Comparison of ENCODE assay signal across 8 cellular contexts in genomic region chr3:129183569-129184395, GRCh38. TPM values are rescaled to one million over a fixed set of nuclear protein-coding genes. Genes with fewer than 3 reads are reported as not detected.
A peak's percentile ranks its signal among the peaks of the same experiment; 100 is the strongest.
DNase-seq lines count a peak whose midpoint lies in the region; ATAC-seq, FAIRE-seq and TF ChIP-seq lines count a peak whose summit lies in the region.

CNBP (minus strand) TSS chr3:129183896; CDS start chr3:129171757, 12,139 bp downstream.

- H3K36me3 ChIP-seq in ascending aorta (peaks cover 0 to 12% of the 10 kb centered on the region in 2 donors), uterus (no peaks in the 10 kb centered on the region)

- peak within 1 kb of the TSS; percentile 96 for H3K27ac Mint-ChIP-seq in T-helper 2 cell treated with Interferon-gamma antibody and Interleukin-4, amounts not matched to agents 5 μg/mL and 100 μg/mL, for 36 hours

- ATAC-seq in HG02973 (IDR thresholded peaks at IDR 0.05; ENCODE audit: unreplicated experiment) (peak; percentile 93), right cardiac atrium (peak; percentile 99)

- peak within 1 kb of the TSS; percentile 99 to 100 for H3K27ac ChIP-seq in ascending aorta
- H3K27ac ChIP-seq in right cardiac atrium (ENCODE audit: low read length): peak within 1 kb of the TSS; percentile 96
- peak within 1 kb of the TSS; percentile 98 for H3K27ac ChIP-seq in uterus

- DNase-seq in GM18507 (ENCODE audit: extremely low spot score, insufficient read length, low read depth) (peak; percentile 96), NCI-H2029 (lab: John Stamatoyannopoulos, UW) (peak; percentile 77), ascending aorta (ENCODE audit: low spot score in 2 of 2) (peak; percentile 66 to 96), right cardiac atrium (peak; percentile 95 to 98 (median 97)), putamen (ENCODE audit: low spot score) (peak; percentile 95), uterus (peak; percentile 90 to 92)
- peak; percentile 95 for DNase-seq in T-helper 2 cell treated with Interferon-gamma antibody and Interleukin-4, amounts not matched to agents 5 μg/mL and 100 μg/mL, for 36 hours (ENCODE audit: low spot score)

- TF ChIP-seq POLR2A in uterus (IDR thresholded peaks at IDR 0.05): peak; percentile 98 to 100

- TF ChIP-seq CTCF in ascending aorta (IDR thresholded peaks at IDR 0.05) (no peak), uterus (IDR thresholded peaks at IDR 0.05) (peak in 2 of 4 experiments; percentile 8 to 34)

- H3K4me1 ChIP-seq in ascending aorta: peaks cover 7 to 27% of the 10 kb centered on the region in 2 donors
- peaks cover 2% of the 10 kb centered on the region for H3K4me1 ChIP-seq in right cardiac atrium (ENCODE audit: control insufficient read depth, insufficient read depth, low read length)
- H3K4me1 ChIP-seq in uterus: peaks cover under 1 to 14% of the 10 kb centered on the region in 2 donors

- H3K4me3 Mint-ChIP-seq in T-helper 2 cell treated with Interferon-gamma antibody and Interleukin-4, amounts not matched to agents 5 μg/mL and 100 μg/mL, for 36 hours: peak within 1 kb of the TSS; percentile 93

- H3K36me3 Mint-ChIP-seq in T-helper 2 cell treated with Interferon-gamma antibody and Interleukin-4, amounts not matched to agents 5 μg/mL and 100 μg/mL, for 36 hours (ENCODE audit: low read depth): peaks cover 40% of the 10 kb centered on the region

- under 1% methylated on average over 83 of the region's 83 CpGs for WGBS in right cardiac atrium

- no peaks in the 10 kb centered on the region for H3K27me3 Mint-ChIP-seq in T-helper 2 cell treated with Interferon-gamma antibody and Interleukin-4, amounts not matched to agents 5 μg/mL and 100 μg/mL, for 36 hours (ENCODE audit: low read depth)

- peak within 1 kb of the TSS; percentile 95 to 96 for H3K4me3 ChIP-seq in ascending aorta
- peak within 1 kb of the TSS; percentile 80 for H3K4me3 ChIP-seq in right cardiac atrium (ENCODE audit: low read length)
- peak within 1 kb of the TSS; percentile 93 to 97 for H3K4me3 ChIP-seq in uterus

- FAIRE-seq in GM18507 (lab: Jason Lieb, UNC): peak; percentile 88

- H3K9me3 ChIP-seq in ascending aorta: no peaks in the 10 kb centered on the region
- no peaks in the 10 kb centered on the region for H3K9me3 ChIP-seq in right cardiac atrium (ENCODE audit: control insufficient read depth, low read length)
- no peaks in the 10 kb centered on the region for H3K9me3 ChIP-seq in uterus

- intact Hi-C loops in ascending aorta (cut with DNase I): loop anchor here (1.0 to 5.0 kb wide), 7 partner anchors 12 to 131 kb away; partner anchors contain the start of genes COPG1, ISY1 and RAB43
- intact Hi-C loops in right cardiac atrium (cut with DNase I): loop anchor here in 3 of 4 donors (5.0 kb wide), 2 partner anchors 44 to 64 kb away; partner anchors contain the start of gene COPG1 (in 1 of the 3)
- intact Hi-C loops in uterus (cut with DNase I; ENCODE audit: low total_unique reads): no loop called here

- peaks cover 31% of the 10 kb centered on the region for H3K4me1 Mint-ChIP-seq in T-helper 2 cell treated with Interferon-gamma antibody and Interleukin-4, amounts not matched to agents 5 μg/mL and 100 μg/mL, for 36 hours (ENCODE audit: low read depth)

- H3K9me3 Mint-ChIP-seq in T-helper 2 cell treated with Interferon-gamma antibody and Interleukin-4, amounts not matched to agents 5 μg/mL and 100 μg/mL, for 36 hours: no peaks in the 10 kb centered on the region

- H3K27me3 ChIP-seq in ascending aorta (no peaks in the 10 kb centered on the region), right cardiac atrium (ENCODE audit: control insufficient read depth, insufficient read depth) (no peaks in the 10 kb centered on the region), uterus (no peaks in the 10 kb centered on the region)

RNA-seq across cellular contexts. Expression of gene CNBP, which starts in this region (rescaled TPM):
- total RNA-seq in ascending aorta: 166 TPM
- 100 to 1,000 TPM; 368 to 537 (median 429) TPM for total RNA-seq in right cardiac atrium
- polyA plus RNA-seq in right cardiac atrium: 453 TPM
- 100 to 1,000 TPM; 355 to 461 (median 405) TPM for total RNA-seq in uterus

Comparison
In these comparisons a context has a peak if more than half of its experiments do, and no peak if none do; other contexts are left out.
1. Peak in every context shown above with its lines: DNase-seq, ATAC-seq, H3K4me3 ChIP-seq and H3K27ac ChIP-seq.